ENCODE assay signal across 14 cellular contexts in the genomic region with DNA sequence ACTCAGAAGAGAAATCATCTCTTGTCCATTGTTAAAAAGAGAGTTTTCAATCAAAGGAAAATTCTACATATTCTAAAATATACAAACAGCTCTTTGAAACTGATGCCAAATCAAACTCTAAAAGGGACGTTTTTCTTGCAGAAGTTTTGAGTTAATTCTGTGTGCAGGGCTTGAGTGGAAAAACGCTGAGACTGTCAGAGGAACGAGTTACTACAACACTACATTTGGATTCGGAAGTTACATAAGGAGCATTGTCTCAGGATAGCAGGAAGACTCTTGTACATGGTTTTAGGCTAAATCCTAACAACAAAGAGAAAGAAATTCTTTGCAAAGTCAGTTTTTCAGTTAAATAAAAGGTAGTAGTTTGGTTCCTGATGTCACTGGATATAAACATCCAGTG.
DNase-seq lines count a peak whose midpoint lies in the region; ATAC-seq and TF ChIP-seq lines count a peak whose summit lies in the region.
"Had no signal": no experiment of that assay in that cellular context is flagged by ENCODE, and none has a peak within 500 bp of the region (broad histone marks: within the 10 kb centered on the region; RNA-seq: fewer than 3 reads in every experiment).

No MANE protein-coding gene starts in this region.

- H3K9me3 ChIP-seq in psoas muscle = no peaks in the 10 kb centered on the region

- peaks cover 8% of the 10 kb centered on the region for H3K4me1 Mint-ChIP-seq in activated T-helper 17 cell treated with anti-CD3 and anti-CD28 coated beads, Interleukin-2, amount 50 U/mL, for 72 hours
- H3K4me1 Mint-ChIP-seq in activated T-cell treated with anti-CD3 and anti-CD28 coated beads, Interleukin-2, amount 50 U/mL, for 4 hours (ENCODE audit: low read depth) = peaks cover 4% of the 10 kb centered on the region

- H3K36me3 ChIP-seq in psoas muscle (ENCODE audit: insufficient read depth in 1 of 2, low read depth in 1 of 2) = no peaks in the 10 kb centered on the region

- H3K4me3 ChIP-seq in AG10803 (ENCODE audit: low read length) (peak overlapping the region; percentile 40), fibroblast of villous mesenchyme (ENCODE audit: low read depth, low read length) (peak overlapping the region; percentile 23), psoas muscle (peak overlapping the region; percentile 52)

- no peak overlapping the region for H3K27ac ChIP-seq in psoas muscle
- H3K27ac ChIP-seq: KMS-11 had no signal

- peaks cover 92% of the 10 kb centered on the region for H3K36me3 Mint-ChIP-seq in activated T-helper 17 cell treated with anti-CD3 and anti-CD28 coated beads, Interleukin-2, amount 50 U/mL, for 72 hours (ENCODE audit: low read depth)
- peaks cover 15% of the 10 kb centered on the region for H3K36me3 Mint-ChIP-seq in activated T-cell treated with anti-CD3 and anti-CD28 coated beads, Interleukin-2, amount 50 U/mL, for 4 hours (ENCODE audit: insufficient read depth)

- no peaks in the 10 kb centered on the region for H3K4me1 ChIP-seq in psoas muscle

- no peaks in the 10 kb centered on the region for H3K9me3 Mint-ChIP-seq in activated T-helper 17 cell treated with anti-CD3 and anti-CD28 coated beads, Interleukin-2, amount 50 U/mL, for 72 hours
- no peaks in the 10 kb centered on the region for H3K9me3 Mint-ChIP-seq in activated T-cell treated with anti-CD3 and anti-CD28 coated beads, Interleukin-2, amount 50 U/mL, for 4 hours
- H3K9me3 Mint-ChIP-seq: activated naive CD4-positive, alpha-beta T cell treated with anti-CD3 and anti-CD28 coated beads, Interleukin-2, amount 50 U/mL, for 72 hours had no signal

- intact Hi-C loops in psoas muscle (cut with DNase I) = no loop called here

- WGBS in psoas muscle, 3 donors = 12 to 19% (median 14%) methylated on average over 4 of the region's 4 CpGs

- H3K27me3 Mint-ChIP-seq in activated T-helper 17 cell treated with anti-CD3 and anti-CD28 coated beads, Interleukin-2, amount 50 U/mL, for 72 hours = no peaks in the 10 kb centered on the region
- no peaks in the 10 kb centered on the region for H3K27me3 Mint-ChIP-seq in activated T-cell treated with anti-CD3 and anti-CD28 coated beads, Interleukin-2, amount 50 U/mL, for 4 hours (ENCODE audit: low read depth)
- H3K27me3 Mint-ChIP-seq: B cell had no signal

- H3K27ac Mint-ChIP-seq in activated T-helper 17 cell treated with anti-CD3 and anti-CD28 coated beads, Interleukin-2, amount 50 U/mL, for 72 hours = peak overlapping the region; percentile 61
- H3K27ac Mint-ChIP-seq: activated naive CD4-positive, alpha-beta T cell treated with anti-CD3 and anti-CD28 coated beads, Interleukin-2, amount 50 U/mL, for 72 hours; B cell had no signal

- no peak for TF ChIP-seq CTCF in AG10803 (conservative IDR thresholded peaks at IDR 0.05; ENCODE audit: low read length)
- no peak for TF ChIP-seq CTCF in fibroblast of villous mesenchyme (IDR thresholded peaks at IDR 0.05; ENCODE audit: insufficient read depth, low read depth, low read length)
- TF ChIP-seq CTCF in psoas muscle (IDR thresholded peaks at IDR 0.05) = no peak

- H3K4me3 Mint-ChIP-seq in activated T-helper 17 cell treated with anti-CD3 and anti-CD28 coated beads, Interleukin-2, amount 50 U/mL, for 72 hours = no peak overlapping the region
- H3K4me3 Mint-ChIP-seq in activated T-cell treated with anti-CD3 and anti-CD28 coated beads, Interleukin-2, amount 50 U/mL, for 4 hours = no peak overlapping the region
- H3K4me3 Mint-ChIP-seq: B cell had no signal

- H3K27me3 ChIP-seq in psoas muscle (ENCODE audit: insufficient read depth in 3 of 3, low read length in 2 of 3) = peaks cover 0 to 4% (median 0%) of the 10 kb centered on the region in 3 donors

- DNase-seq in AG10803 (ENCODE audit: low read depth) = peak; percentile 38
- DNase-seq in fibroblast of villous mesenchyme (ENCODE audit: low read depth) = no peak
- DNase-seq in psoas muscle = no peak
- DNase-seq in effector CD8-positive, alpha-beta T cell (lab: John Stamatoyannopoulos, UW) = no peak
- DNase-seq in activated T-cell treated with anti-CD3 and anti-CD28 coated beads, Interleukin-2, amount 50 U/mL, for 4 hours = no peak
- DNase-seq: cortex of kidney, GOT3, NCI-H1930 had no signal

- no peak for ATAC-seq in activated T-helper 17 cell treated with anti-CD3 and anti-CD28 coated beads, Interleukin-2, amount 50 U/mL, for 72 hours (replicated peaks)
- peak in 1 of 4 donors; percentile 71 for ATAC-seq in psoas muscle
- no peak for ATAC-seq in GM19455 (IDR thresholded peaks at IDR 0.05; ENCODE audit: unreplicated experiment)
- no peak for ATAC-seq in GM18511 (IDR thresholded peaks at IDR 0.05; ENCODE audit: unreplicated experiment)
- ATAC-seq in activated T-cell treated with anti-CD3 and anti-CD28 coated beads, Interleukin-2, amount 50 U/mL, for 4 hours = no peak
- ATAC-seq: activated naive CD4-positive, alpha-beta T cell treated with anti-CD3 and anti-CD28 coated beads, Interleukin-2, amount 50 U/mL, for 72 hours had no signal
